ENCODE assay signal across 11 cellular contexts in the genomic region with DNA sequence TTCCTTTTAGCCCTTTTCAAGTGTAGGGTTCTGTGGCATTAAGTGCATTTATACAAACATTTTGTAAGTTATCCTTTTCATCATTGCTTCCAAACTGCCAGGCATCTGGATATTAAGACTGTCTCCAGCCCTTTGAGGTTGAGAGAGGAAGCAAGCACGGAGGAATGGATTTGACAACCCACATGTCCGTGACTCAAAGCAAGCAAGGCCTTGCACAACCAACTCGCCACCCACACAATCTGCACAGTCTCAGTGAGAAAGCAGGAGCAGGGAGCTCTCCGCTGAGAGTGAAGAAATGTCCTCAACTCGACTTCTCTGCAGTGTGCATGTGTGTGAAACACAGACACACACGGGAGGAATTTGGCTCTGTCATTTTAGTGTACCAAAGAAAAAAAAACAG.
A peak's percentile ranks its signal among the peaks of the same experiment; 100 is the strongest.
DNase-seq lines count a peak whose midpoint lies in the region; ATAC-seq and TF ChIP-seq lines count a peak whose summit lies in the region.
"Had no signal": no experiment of that assay in that cellular context is flagged by ENCODE, and none has a peak within 500 bp of the region (broad histone marks: within the 10 kb centered on the region; RNA-seq: fewer than 3 reads in every experiment).

No MANE protein-coding gene starts in this region.

- DNase-seq in HL-60 (ENCODE audit: low read depth in 1 of 2, low spot score in 1 of 2) (peak; percentile 98 to 99), ascending aorta (ENCODE audit: low spot score in 2 of 2) (peak; percentile 75 to 93), inferior parietal cortex (ENCODE audit: extremely low spot score) (peak; percentile 56), stomach (peak; percentile 65), NCI-H748 treated with DMSO at 0.1 percent for 48 hours (lab: John Stamatoyannopoulos, UW) (no peak)
- DNase-seq in activated T-cell treated with anti-CD3 and anti-CD28 coated beads, Interleukin-2, amount 50 U/mL, for 48 hours, result no peak
- DNase-seq: NCI-H2227 treated with DMSO at 0.1 percent for 48 hours; stimulated activated CD4-positive, alpha-beta T cell treated with anti-CD3 and anti-CD28 coated beads, Interleukin-4, amount 100 ng/mL, for 24 hours had no signal

- H3K27ac ChIP-seq in HL-60 (replicated peaks) (peak overlapping the region; percentile 51), ascending aorta (peak overlapping the region; percentile 58 to 70), stomach (peak overlapping the region; percentile 57 to 79 (median 73))
- H3K27ac ChIP-seq: cardiac muscle cell had no signal

- WGBS in stomach, 5 donors, result 19 to 27% (median 26%) methylated on average over 6 of the region's 6 CpGs

- intact Hi-C loops in ascending aorta (cut with DNase I) (loop anchor here (5.0 kb wide), 1 partner anchor 40 kb away; no protein-coding TSS in a partner anchor), stomach (cut with DNase I; ENCODE audit: low total_unique reads) (no loop called here)

- no peak for TF ChIP-seq POLR2A in stomach (IDR thresholded peaks at IDR 0.05)

- peaks cover 0 to 25% of the 10 kb centered on the region in 2 donors for H3K4me1 ChIP-seq in ascending aorta
- H3K4me1 ChIP-seq in stomach, result peaks cover 12 to 54% (median 32%) of the 10 kb centered on the region in 4 donors

- H3K4me3 ChIP-seq in HL-60 (replicated peaks; ENCODE audit: insufficient read depth, low read length) (no peak overlapping the region; the same call in 1 of the 2 replicates), ascending aorta (no peak overlapping the region), stomach (no peak overlapping the region)
- H3K4me3 ChIP-seq: cardiac muscle cell had no signal

- ATAC-seq in HG02610 (IDR thresholded peaks at IDR 0.05; ENCODE audit: unreplicated experiment) (no peak), HG03095 (IDR thresholded peaks at IDR 0.05; ENCODE audit: unreplicated experiment) (no peak)

- peaks cover 0 to 5% of the 10 kb centered on the region in 2 donors for H3K9me3 ChIP-seq in ascending aorta
- H3K9me3 ChIP-seq in stomach, result peaks cover 0 to 3% (median 0%) of the 10 kb centered on the region in 4 donors

- H3K27me3 ChIP-seq in HL-60 (ENCODE audit: insufficient read depth, poor library complexity, severe bottlenecking), result no peaks in the 10 kb centered on the region
- H3K27me3 ChIP-seq in ascending aorta, result no peaks in the 10 kb centered on the region
- no peaks in the 10 kb centered on the region for H3K27me3 ChIP-seq in stomach
- H3K27me3 ChIP-seq: cardiac muscle cell had no signal

- TF ChIP-seq CTCF in HL-60 (IDR thresholded peaks at IDR 0.05; ENCODE audit: insufficient read depth, low read length), result no peak
- TF ChIP-seq CTCF in ascending aorta (IDR thresholded peaks at IDR 0.05), result no peak
- no peak for TF ChIP-seq CTCF in stomach (IDR thresholded peaks at IDR 0.05)

- peak; percentile 71 for TF ChIP-seq EP300 in stomach (IDR thresholded peaks at IDR 0.05)

- peaks cover 0 to 10% of the 10 kb centered on the region in 2 donors for H3K36me3 ChIP-seq in ascending aorta
- peaks cover 0 to 7% (median 2%) of the 10 kb centered on the region in 4 donors for H3K36me3 ChIP-seq in stomach
- H3K36me3 ChIP-seq: cardiac muscle cell had no signal

Comparison
In these comparisons a context has a peak if more than half of its experiments do, and no peak if none do; other contexts are left out.
1. DNase-seq: peak in HL-60 (2 of 2), ascending aorta (2 of 2), inferior parietal cortex (single experiment) and stomach (single experiment); none in NCI-H748 treated with DMSO at 0.1 percent for 48 hours (single experiment) and activated T-cell treated with anti-CD3 and anti-CD28 coated beads, Interleukin-2, amount 50 U/mL, for 48 hours (0 of 2).
2. Peak in every context shown above with its lines, with median percentiles within 50 percentile points of each other: H3K27ac ChIP-seq.